8 cellular contexts compared by ENCODE assay signal in the genomic region with DNA sequence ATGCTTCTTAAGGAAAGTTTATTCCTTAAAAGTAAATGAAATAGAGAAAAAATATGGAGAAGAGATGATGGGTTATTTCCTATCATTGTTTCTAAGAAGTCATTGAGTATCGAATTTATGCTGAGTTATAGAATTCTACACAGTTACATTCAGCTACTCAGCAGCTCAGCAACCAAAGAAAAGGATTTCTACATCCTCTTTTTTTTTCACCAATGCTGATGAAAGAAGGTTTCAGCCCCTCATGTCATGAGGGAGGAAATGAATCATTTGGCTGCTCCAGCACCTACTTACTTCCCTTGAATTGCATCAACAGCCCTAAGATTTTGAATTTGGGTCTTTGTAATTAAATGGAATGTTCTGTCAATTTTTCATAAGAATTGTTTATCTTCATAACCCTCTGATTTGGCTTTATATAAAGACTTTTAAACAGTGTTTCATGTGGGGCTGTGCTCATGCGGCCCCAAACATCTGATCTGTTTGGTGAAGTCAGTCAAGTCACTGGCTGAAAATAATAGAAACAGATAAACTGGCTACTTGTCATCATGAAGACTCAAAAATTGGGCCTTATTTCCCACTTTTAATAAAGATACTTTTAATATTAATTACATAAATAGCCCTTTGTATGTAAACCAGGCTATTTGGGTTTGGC. TPM values are rescaled to one million over a fixed set of nuclear protein-coding genes. Genes with fewer than 3 reads are reported as not detected.
A peak's percentile ranks its signal among the peaks of the same experiment; 100 is the strongest.
DNase-seq lines count a peak whose midpoint lies in the region; ATAC-seq and TF ChIP-seq lines count a peak whose summit lies in the region.

No MANE protein-coding gene starts in this region.

- H3K4me3 ChIP-seq in astrocyte of the spinal cord (ENCODE audit: low read depth, low read length): no peak overlapping the region

- ATAC-seq in GM19468 (IDR thresholded peaks at IDR 0.05; ENCODE audit: extremely low read depth, unreplicated experiment): peak; percentile 73
- peak; percentile 61 for ATAC-seq in HG03558 (IDR thresholded peaks at IDR 0.05; ENCODE audit: extremely low read depth, unreplicated experiment)
- ATAC-seq in omental fat pad (ENCODE audit: low FRiP score): peak; percentile 41
- ATAC-seq in esophagus mucosa: no peak

- no peak for TF ChIP-seq CTCF in astrocyte of the spinal cord (IDR thresholded peaks at IDR 0.05; ENCODE audit: low read depth, low read length)
- no peak for TF ChIP-seq CTCF in omental fat pad (IDR thresholded peaks at IDR 0.05)

- peak; percentile 38 for DNase-seq in Ammon's horn (ENCODE audit: low spot score)
- DNase-seq in astrocyte of the spinal cord (ENCODE audit: low read depth, low spot score): peak; percentile 72
- DNase-seq in omental fat pad (ENCODE audit: low spot score): no peak
- DNase-seq in NCI-H524 (lab: John Stamatoyannopoulos, UW): no peak
- no peak for DNase-seq in NCI-H1417 treated with DMSO at 0.1 percent for 48 hours (lab: John Stamatoyannopoulos, UW)

- in situ Hi-C loops in astrocyte of the spinal cord (cut with HindIII; ENCODE audit: low sequenced_read_pairs): no loop called here

RNA-seq across cellular contexts. Expression of a gene that starts 18.5 kb away (rescaled TPM):
- total RNA-seq in omental fat pad (10 to 100 TPM; 53.8 to 84.8 (median 75.1) TPM), esophagus mucosa (40.4 TPM)

Comparison
In these comparisons a context has a peak if more than half of its experiments do, and no peak if none do; other contexts are left out.
1. DNase-seq: peak in Ammon's horn (single experiment) and astrocyte of the spinal cord (single experiment); none in omental fat pad (single experiment), NCI-H524 (0 of 2) and NCI-H1417 treated with DMSO at 0.1 percent for 48 hours (single experiment).